Comparison of ENCODE assay signal across 8 cellular contexts in the genomic region with DNA sequence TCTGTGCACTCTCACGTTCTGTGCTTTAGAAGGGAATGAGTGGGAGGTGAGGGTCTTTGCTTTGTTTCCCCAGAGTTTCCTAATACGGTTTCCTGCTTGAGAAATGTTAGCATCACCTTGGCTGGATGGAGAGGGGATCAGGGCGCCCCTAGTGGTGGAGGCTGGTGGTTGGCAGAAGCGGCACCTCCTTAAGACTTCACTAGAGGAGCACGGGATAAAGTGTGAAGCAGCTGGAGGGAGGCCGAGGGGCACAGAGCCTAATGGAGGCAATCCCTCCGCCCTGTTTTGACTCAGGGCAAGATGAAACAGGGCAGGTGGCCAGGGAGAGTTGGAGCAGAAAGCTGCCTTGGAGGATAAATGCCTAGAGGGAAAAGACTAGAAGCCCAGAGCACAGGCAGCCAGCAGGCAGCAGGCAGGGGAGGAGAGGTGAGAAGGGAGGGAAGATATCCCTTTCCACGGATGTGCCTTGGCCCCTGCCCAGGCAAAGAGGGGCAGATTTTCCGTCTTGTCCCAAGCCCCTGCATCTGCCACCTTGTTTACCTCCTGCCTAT. TPM values are rescaled to one million over a fixed set of nuclear protein-coding genes. Genes with fewer than 3 reads are reported as not detected.
A peak's percentile ranks its signal among the peaks of the same experiment; 100 is the strongest.
DNase-seq lines count a peak whose midpoint lies in the region; ATAC-seq and TF ChIP-seq lines count a peak whose summit lies in the region.

No MANE protein-coding gene starts in this region.

- peaks cover 18% of the 10 kb centered on the region for H3K36me3 Mint-ChIP-seq in T-helper 17 cell (ENCODE audit: low read depth)

- H3K4me3 Mint-ChIP-seq in T-helper 17 cell = no peak overlapping the region

- peak; percentile 39 to 79 (median 71) for TF ChIP-seq CTCF in ascending aorta (IDR thresholded peaks at IDR 0.05)

- ATAC-seq in T-helper 17 cell (peak; percentile 78), GM18858 (IDR thresholded peaks at IDR 0.05; ENCODE audit: unreplicated experiment) (no peak)

- no peak overlapping the region for H3K4me3 ChIP-seq in ascending aorta

- peaks cover 12% of the 10 kb centered on the region for H3K4me1 Mint-ChIP-seq in T-helper 17 cell

- intact Hi-C loops in ascending aorta (cut with DNase I) = no loop called here

- H3K27me3 ChIP-seq in ascending aorta = peaks cover under 1% of the 10 kb centered on the region

- H3K9me3 ChIP-seq in T-helper 17 cell (ENCODE audit: control insufficient read depth, low read length, poor library complexity, severe bottlenecking) = no peaks in the 10 kb centered on the region
- H3K9me3 ChIP-seq in ascending aorta = no peaks in the 10 kb centered on the region

- H3K27me3 Mint-ChIP-seq in T-helper 17 cell = peaks cover 88% of the 10 kb centered on the region

- DNase-seq in DMS 273 treated with DMSO at 0.1 percent for 48 hours (lab: John Stamatoyannopoulos, UW) (peak; percentile 29), HT-29 (ENCODE audit: low spot score) (peak; percentile 59), T-helper 17 cell (peak; percentile 52 to 60 (median 53)), ascending aorta (ENCODE audit: low spot score in 2 of 2) (peak in 1 of 2 donors; percentile 65), iPS-NIHi7 (ENCODE audit: extremely low spot score) (peak; percentile 78), NCI-H1048 (lab: John Stamatoyannopoulos, UW) (no peak)
- peak; percentile 45 to 71 (median 67) for DNase-seq in stimulated activated CD4-positive, alpha-beta T cell treated with anti-CD3 and anti-CD28 coated beads, Interleukin-1b, Interleukin-23, amount 100 ng/mL, for 24 hours (ENCODE audit: low read depth in 4 of 4, low spot score in 1 of 4)

- H3K27ac Mint-ChIP-seq in T-helper 17 cell = no peak overlapping the region

- H3K36me3 ChIP-seq in ascending aorta = no peaks in the 10 kb centered on the region

- no peaks in the 10 kb centered on the region for H3K4me1 ChIP-seq in ascending aorta

- no peak overlapping the region for H3K27ac ChIP-seq in ascending aorta

RNA-seq across cellular contexts. Expression of gene BTRC, which starts 56.0 kb away (rescaled TPM):
- 3.0 TPM in 2 replicates for total RNA-seq in HT-29 (2014; rRNA removed; shearing (Covaris generic))
- total RNA-seq in T-helper 17 cell = 10 to 100 TPM; 14.8 to 17.0 TPM
- total RNA-seq in ascending aorta = 0.96 TPM
